Comparison of ENCODE assay signal across 2 cellular contexts in the genomic region with DNA sequence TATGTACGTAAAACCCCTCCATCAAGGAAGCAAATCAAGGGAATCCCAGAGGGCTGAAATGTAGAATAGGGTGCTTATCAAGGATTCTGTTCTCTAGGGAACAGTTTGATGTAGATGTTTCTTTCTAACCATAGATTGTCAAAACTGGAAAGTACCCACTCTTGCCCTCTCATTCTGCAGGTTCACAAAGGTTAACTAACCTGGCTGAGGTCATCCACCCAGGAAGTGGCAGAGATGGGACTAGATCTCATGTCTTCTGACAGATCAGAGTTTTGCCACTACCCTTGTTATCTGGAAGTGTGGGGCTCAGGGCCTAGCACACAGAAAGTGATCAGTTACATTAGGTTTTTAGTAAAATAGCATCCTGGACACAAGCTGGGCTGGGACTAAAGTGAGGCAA.
A peak's percentile ranks its signal among the peaks of the same experiment; 100 is the strongest.
TF ChIP-seq lines count a peak whose summit lies in the region.

No MANE protein-coding gene starts in this region.

TF ChIP-seq in GM12878, 131 proteins besides CTCF, POLR2A, EP300 and RAD21:
- TF ChIP-seq, protein P1, sequence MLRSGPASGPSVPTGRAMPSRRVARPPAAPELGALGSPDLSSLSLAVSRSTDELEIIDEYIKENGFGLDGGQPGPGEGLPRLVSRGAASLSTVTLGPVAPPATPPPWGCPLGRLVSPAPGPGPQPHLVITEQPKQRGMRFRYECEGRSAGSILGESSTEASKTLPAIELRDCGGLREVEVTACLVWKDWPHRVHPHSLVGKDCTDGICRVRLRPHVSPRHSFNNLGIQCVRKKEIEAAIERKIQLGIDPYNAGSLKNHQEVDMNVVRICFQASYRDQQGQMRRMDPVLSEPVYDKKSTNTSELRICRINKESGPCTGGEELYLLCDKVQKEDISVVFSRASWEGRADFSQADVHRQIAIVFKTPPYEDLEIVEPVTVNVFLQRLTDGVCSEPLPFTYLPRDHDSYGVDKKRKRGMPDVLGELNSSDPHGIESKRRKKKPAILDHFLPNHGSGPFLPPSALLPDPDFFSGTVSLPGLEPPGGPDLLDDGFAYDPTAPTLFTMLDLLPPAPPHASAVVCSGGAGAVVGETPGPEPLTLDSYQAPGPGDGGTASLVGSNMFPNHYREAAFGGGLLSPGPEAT (IDR thresholded peaks at IDR 0.05; ENCODE audit: low read depth), result no peak
- TF ChIP-seq KAT2A (conservative IDR thresholded peaks at IDR 0.05; ENCODE audit: control insufficient read depth, low read depth, low read length), result no peak
- peak; percentile 24; the same call in 1 of the 2 replicates for TF ChIP-seq MTA2 (IDR thresholded peaks at IDR 0.05; ENCODE audit: low read depth)
- TF ChIP-seq JUND (IDR thresholded peaks at IDR 0.05; ENCODE audit: low read depth, low read length), result no peak
- no peak for TF ChIP-seq PML (IDR thresholded peaks at IDR 0.05; ENCODE audit: low read length)
- TF ChIP-seq ZNF274 (IDR thresholded peaks at IDR 0.05; ENCODE audit: insufficient read depth, insufficient read length), result no peak
- no peak for TF ChIP-seq ZSCAN29 (IDR thresholded peaks at IDR 0.05)
- TF ChIP-seq RAD51 (IDR thresholded peaks at IDR 0.05), result no peak
- TF ChIP-seq NFXL1 (IDR thresholded peaks at IDR 0.05; ENCODE audit: borderline replicate concordance), result no peak
- no peak for TF ChIP-seq SP1 (IDR thresholded peaks at IDR 0.05; ENCODE audit: low read depth, low read length)
- TF ChIP-seq NR2F1 (conservative IDR thresholded peaks at IDR 0.05), result peak; percentile 73
- TF ChIP-seq NRF1 (conservative IDR thresholded peaks at IDR 0.05; ENCODE audit: low read depth, low read length), result no peak
- TF ChIP-seq ZZZ3 (IDR thresholded peaks at IDR 0.05; ENCODE audit: control insufficient read depth, insufficient read length, low read depth), result no peak

TF ChIP-seq in HEK293T, 16 proteins besides CTCF, POLR2A, EP300 and RAD21:
- TF ChIP-seq, protein P2, sequence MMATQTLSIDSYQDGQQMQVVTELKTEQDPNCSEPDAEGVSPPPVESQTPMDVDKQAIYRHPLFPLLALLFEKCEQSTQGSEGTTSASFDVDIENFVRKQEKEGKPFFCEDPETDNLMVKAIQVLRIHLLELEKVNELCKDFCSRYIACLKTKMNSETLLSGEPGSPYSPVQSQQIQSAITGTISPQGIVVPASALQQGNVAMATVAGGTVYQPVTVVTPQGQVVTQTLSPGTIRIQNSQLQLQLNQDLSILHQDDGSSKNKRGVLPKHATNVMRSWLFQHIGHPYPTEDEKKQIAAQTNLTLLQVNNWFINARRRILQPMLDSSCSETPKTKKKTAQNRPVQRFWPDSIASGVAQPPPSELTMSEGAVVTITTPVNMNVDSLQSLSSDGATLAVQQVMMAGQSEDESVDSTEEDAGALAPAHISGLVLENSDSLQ (IDR thresholded peaks at IDR 0.05), result no peak
- TF ChIP-seq HDGF (IDR thresholded peaks at IDR 0.05; ENCODE audit: borderline replicate concordance), result no peak
- TF ChIP-seq ZNF384 (IDR thresholded peaks at IDR 0.05), result no peak
- no peak for TF ChIP-seq FOXM1 (IDR thresholded peaks at IDR 0.05; ENCODE audit: borderline replicate concordance)
- TF ChIP-seq SP1 (IDR thresholded peaks at IDR 0.05), result no peak
- no peak for TF ChIP-seq L3MBTL2 (conservative IDR thresholded peaks at IDR 0.05)
- no peak for TF ChIP-seq LEF1 (IDR thresholded peaks at IDR 0.05; ENCODE audit: borderline replicate concordance)
- TF ChIP-seq NFRKB (IDR thresholded peaks at IDR 0.05), result no peak
- TF ChIP-seq TARDBP (IDR thresholded peaks at IDR 0.05), result no peak
- no peak for TF ChIP-seq ELF4 (IDR thresholded peaks at IDR 0.05)
- TF ChIP-seq SUZ12 (IDR thresholded peaks at IDR 0.05), result no peak
- TF ChIP-seq BHLHE40 (IDR thresholded peaks at IDR 0.05; ENCODE audit: borderline replicate concordance), result no peak
- TF ChIP-seq FOXK2 (IDR thresholded peaks at IDR 0.05), result no peak
- no peak for TF ChIP-seq FOXA1 (IDR thresholded peaks at IDR 0.05)
- TF ChIP-seq CTBP1 (IDR thresholded peaks at IDR 0.05; ENCODE audit: borderline replicate concordance), result no peak
